ENCODE assay signal across 19 cellular contexts in the genomic region with DNA sequence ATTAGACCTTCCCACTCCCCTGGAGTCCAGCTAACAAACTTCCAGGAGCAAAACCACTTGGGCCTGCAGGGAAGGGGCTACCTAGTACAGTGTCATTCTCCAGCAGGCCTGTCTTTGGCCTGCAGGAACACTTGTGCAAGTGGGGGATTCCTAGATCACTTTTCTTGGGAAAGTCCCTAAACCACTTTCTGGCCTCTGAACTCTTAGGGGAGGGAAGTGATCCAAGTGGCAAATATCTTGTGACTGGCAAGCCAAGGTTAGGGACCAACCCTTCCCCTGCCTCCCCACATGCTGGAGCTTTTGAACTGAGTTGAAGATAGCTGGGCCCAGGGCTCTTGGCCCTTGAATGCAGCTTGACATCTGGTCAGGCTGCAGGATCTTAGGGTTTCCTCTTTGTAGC. TPM values are rescaled to one million over a fixed set of nuclear protein-coding genes. Genes with fewer than 3 reads are reported as not detected.
A peak's percentile ranks its signal among the peaks of the same experiment; 100 is the strongest.
DNase-seq lines count a peak whose midpoint lies in the region; ATAC-seq and FAIRE-seq lines count a peak whose summit lies in the region.
"Had no signal": no experiment of that assay in that cellular context is flagged by ENCODE, and none has a peak within 500 bp of the region (broad histone marks: within the 10 kb centered on the region; RNA-seq: fewer than 3 reads in every experiment).

No MANE protein-coding gene starts in this region.

- H3K27me3 Mint-ChIP-seq in activated CD4-positive, alpha-beta T cell treated with anti-CD3 and anti-CD28 coated beads for 36 hours: no peaks in the 10 kb centered on the region
- no peaks in the 10 kb centered on the region for H3K27me3 Mint-ChIP-seq in T-cell

- POLR2A ChIA-PET in activated CD4-positive, alpha-beta T cell treated with anti-CD3 and anti-CD28 coated beads for 36 hours (lab: Charles Lee): no interaction called here
- POLR2A ChIA-PET in T-cell (lab: Charles Lee): no interaction called here

- no peak overlapping the region for H3K27ac Mint-ChIP-seq in activated CD4-positive, alpha-beta T cell treated with anti-CD3 and anti-CD28 coated beads for 36 hours
- H3K27ac Mint-ChIP-seq in T-cell: peak overlapping the region; percentile 2 to 8
- H3K27ac Mint-ChIP-seq: activated CD4-positive, alpha-beta T cell treated with anti-CD3 and anti-CD28 coated beads, Interleukin-2, amount 10 ng/mL, durations not matched to agents 24 days and 14 days; immature natural killer cell had no signal

- CTCF ChIA-PET in activated CD4-positive, alpha-beta T cell treated with anti-CD3 and anti-CD28 coated beads for 36 hours (lab: Charles Lee): interaction anchor here (1.3 to 1.7 kb wide), 2 partner anchors 10 to 23 kb away, joined by 3 to 7 read pairs; no protein-coding TSS in a partner anchor
- CTCF ChIA-PET in T-cell (lab: Charles Lee): no interaction called here

- H3K36me3 Mint-ChIP-seq in activated CD4-positive, alpha-beta T cell treated with anti-CD3 and anti-CD28 coated beads for 36 hours (ENCODE audit: low read depth): no peaks in the 10 kb centered on the region
- H3K36me3 Mint-ChIP-seq in T-cell: peaks cover 3% of the 10 kb centered on the region

- no peak for DNase-seq in activated CD4-positive, alpha-beta T cell treated with anti-CD3 and anti-CD28 coated beads for 36 hours
- no peak for DNase-seq in activated CD4-positive, alpha-beta T cell treated with anti-CD3 and anti-CD28 coated beads for 1 hour
- DNase-seq in T-cell (no peak), renal cortical epithelial cell (ENCODE audit: low read depth) (peak; percentile 29), inferior parietal cortex (ENCODE audit: extremely low spot score) (no peak), frontal cortex (ENCODE audit: low spot score in 2 of 2) (no peak)
- no peak for DNase-seq in stimulated activated naive CD4-positive, alpha-beta T cell (lab: John Stamatoyannopoulos, UW)
- DNase-seq: activated CD4-positive, alpha-beta T cell treated with anti-CD3 and anti-CD28 coated beads, Interleukin-2, amount 10 ng/mL, durations not matched to agents 24 days and 14 days; amniotic stem cell; DMS79 treated with DMSO at 0.1 percent for 48 hours; H7; heart left ventricle; immature natural killer cell; NCI-H1417; NCI-H526; stimulated activated CD4-positive, alpha-beta T cell treated with anti-CD3 and anti-CD28 coated beads, Interleukin-4, amount 100 ng/mL, for 1 hour; SW 1271 had no signal

- intact Hi-C loops in activated CD4-positive, alpha-beta T cell treated with anti-CD3 and anti-CD28 coated beads for 36 hours (cut with DNase I, micrococcal nuclease): no loop called here

- H3K4me3 Mint-ChIP-seq in activated CD4-positive, alpha-beta T cell treated with anti-CD3 and anti-CD28 coated beads for 36 hours: no peak overlapping the region
- H3K4me3 Mint-ChIP-seq in T-cell: peak overlapping the region in 1 of 3 donors; percentile 33
- H3K4me3 Mint-ChIP-seq: activated CD4-positive, alpha-beta T cell treated with anti-CD3 and anti-CD28 coated beads, Interleukin-2, amount 10 ng/mL, durations not matched to agents 24 days and 14 days; immature natural killer cell had no signal

- H3K4me1 Mint-ChIP-seq in activated CD4-positive, alpha-beta T cell treated with anti-CD3 and anti-CD28 coated beads for 36 hours: peaks cover 77% of the 10 kb centered on the region
- peaks cover 58 to 78% (median 74%) of the 10 kb centered on the region in 3 donors for H3K4me1 Mint-ChIP-seq in T-cell

- no peak for FAIRE-seq in frontal cortex (lab: Jason Lieb, UNC)
- FAIRE-seq: endothelial cell of umbilical vein had no signal

- peak; percentile 31 for ATAC-seq in activated CD4-positive, alpha-beta T cell treated with anti-CD3 and anti-CD28 coated beads for 36 hours
- peak; percentile 35 for ATAC-seq in HG02588 (IDR thresholded peaks at IDR 0.05; ENCODE audit: unreplicated experiment)
- ATAC-seq in T-cell (replicated peaks in 1 of 4): no peak
- ATAC-seq: heart left ventricle had no signal

- H3K9me3 Mint-ChIP-seq in activated CD4-positive, alpha-beta T cell treated with anti-CD3 and anti-CD28 coated beads for 36 hours (ENCODE audit: low read depth): no peaks in the 10 kb centered on the region
- no peaks in the 10 kb centered on the region for H3K9me3 Mint-ChIP-seq in T-cell
- H3K9me3 Mint-ChIP-seq: activated CD4-positive, alpha-beta T cell treated with anti-CD3 and anti-CD28 coated beads, Interleukin-2, amount 10 ng/mL, durations not matched to agents 24 days and 14 days; immature natural killer cell had no signal

RNA-seq across cellular contexts. Expression of gene PPFIBP2, which starts 17.2 kb away (rescaled TPM):
- 10 to 100 TPM in 1 of 2 experiments, 1 to 10 TPM in 1; 7.9 to 13.2 TPM for total RNA-seq in activated CD4-positive, alpha-beta T cell treated with anti-CD3 and anti-CD28 coated beads for 36 hours
- total RNA-seq in T-cell (10 to 100 TPM; 12.5 to 46.6 (median 35.2) TPM), renal cortical epithelial cell (3.9 and 5.4 TPM in 2 replicates), frontal cortex (11.4 TPM)

RNA-seq across cellular contexts. Expression of gene OLFML1, which starts 45.7 kb away (rescaled TPM):
- not detected for total RNA-seq in activated CD4-positive, alpha-beta T cell treated with anti-CD3 and anti-CD28 coated beads for 36 hours
- total RNA-seq in T-cell (under 1 TPM in 1 of 5 donors, not detected in 4; 0.16 TPM), renal cortical epithelial cell (not detected in 2 replicates), frontal cortex (1.6 TPM)
- total RNA-seq: activated CD4-positive, alpha-beta T cell treated with anti-CD3 and anti-CD28 coated beads, Interleukin-2, amount 10 ng/mL, durations not matched to agents 24 days and 14 days; endothelial cell of umbilical vein had no signal

Comparison
In these comparisons a context has a peak if more than half of its experiments do, and no peak if none do; other contexts are left out.
1. ATAC-seq: peak in activated CD4-positive, alpha-beta T cell treated with anti-CD3 and anti-CD28 coated beads for 36 hours (single experiment) and HG02588 (single experiment); none in T-cell (0 of 4).